8 cellular contexts compared by ENCODE assay signal in genomic region chr14:20681348-20682126, GRCh38. TPM values are rescaled to one million over a fixed set of nuclear protein-coding genes. Genes with fewer than 3 reads are reported as not detected.
DNase-seq lines count a peak whose midpoint lies in the region; ATAC-seq and TF ChIP-seq lines count a peak whose summit lies in the region.

No MANE protein-coding gene starts in this region.

- ATAC-seq in HG02852 (IDR thresholded peaks at IDR 0.05; ENCODE audit: unreplicated experiment): peak; percentile 22
- peak; percentile 18 to 26 (median 24) for ATAC-seq in right lobe of liver
- no peak for ATAC-seq in HG03521 (IDR thresholded peaks at IDR 0.05; ENCODE audit: unreplicated experiment)

- H3K4me1 ChIP-seq in duodenal mucosa (ENCODE audit: control insufficient read depth in 1 of 2, insufficient read depth in 2 of 2, low read length in 2 of 2) (peaks cover 33 to 42% of the 10 kb centered on the region in 2 donors), right lobe of liver (peaks cover 0 to 12% (median 6%) of the 10 kb centered on the region in 4 donors)

- H3K9me3 ChIP-seq in duodenal mucosa (ENCODE audit: control insufficient read depth in 1 of 2, low read length in 2 of 2) (no peaks in the 10 kb centered on the region), right lobe of liver (no peaks in the 10 kb centered on the region)

- DNase-seq in GM04503 (ENCODE audit: low read depth) (peak; percentile 63), NCI-H526 (lab: John Stamatoyannopoulos, UW) (peak; percentile 57 to 78), right lobe of liver (peak; percentile 61 to 81 (median 73))
- DNase-seq in activated CD4-positive, alpha-beta T cell treated with anti-CD3 and anti-CD28 coated beads, Interleukin-2, amount 50 U/mL, for 1 hour: peak; percentile 89
- peak; percentile 81 for DNase-seq in stimulated activated CD4-positive, alpha-beta T cell treated with anti-CD3 and anti-CD28 coated beads, Interleukin-4, amount 100 ng/mL, for 1 hour

- H3K36me3 ChIP-seq in duodenal mucosa (ENCODE audit: control insufficient read depth in 1 of 2, insufficient read depth in 2 of 2, low read length in 2 of 2) (no peaks in the 10 kb centered on the region), right lobe of liver (no peaks in the 10 kb centered on the region)

- no peaks in the 10 kb centered on the region for H3K27me3 ChIP-seq in duodenal mucosa (ENCODE audit: control insufficient read depth in 1 of 2, insufficient read depth in 2 of 2, low read length in 2 of 2)
- H3K27me3 ChIP-seq in right lobe of liver: no peaks in the 10 kb centered on the region

- TF ChIP-seq POLR2A in right lobe of liver (IDR thresholded peaks at IDR 0.05): no peak

- peak overlapping the region; percentile 99 for H3K27ac ChIP-seq in duodenal mucosa (ENCODE audit: low read depth, low read length)
- peak overlapping the region; percentile 96 to 100 (median 99) for H3K27ac ChIP-seq in right lobe of liver

- WGBS in right lobe of liver (ENCODE audit: insufficient coverage, low coverage, low lambda C conversion rate, missing lambda C conversion rate): under 1% methylated on average over 22 of the region's 25 CpGs

- intact Hi-C loops in right lobe of liver (cut with DNase I): loop anchor here (10.0 kb wide), 2 partner anchors 67 to 357 kb away; no protein-coding TSS in a partner anchor

- peak overlapping the region; percentile 97 to 99 for H3K9ac ChIP-seq in duodenal mucosa (ENCODE audit: low read depth in 1 of 2, low read length in 2 of 2)

- no peak for TF ChIP-seq CTCF in right lobe of liver (IDR thresholded peaks at IDR 0.05)

- peak overlapping the region; percentile 90 to 92 for H3K4me3 ChIP-seq in duodenal mucosa (ENCODE audit: low read depth in 1 of 2, low read length in 2 of 2)
- H3K4me3 ChIP-seq in right lobe of liver: peak overlapping the region; percentile 71 to 80 (median 71)

RNA-seq across cellular contexts. Expression of gene RNASE4, which starts 2.8 kb away (rescaled TPM):
- 100 to 1,000 TPM; 129 to 175 (median 151) TPM for total RNA-seq in right lobe of liver

RNA-seq across cellular contexts. Expression of gene ANG, which starts 7.0 kb away (rescaled TPM):
- 1,000 to 10,000 TPM in 1 of 6 experiments, 100 to 1,000 TPM in 5; 361 to 1,830 (median 780) TPM for total RNA-seq in right lobe of liver

RNA-seq across cellular contexts. Expression of gene OR6S1, which starts 40.0 kb away (rescaled TPM):
- total RNA-seq in right lobe of liver: not detected
